Comparison of ENCODE assay signal across 1 cellular context in the genomic region with DNA sequence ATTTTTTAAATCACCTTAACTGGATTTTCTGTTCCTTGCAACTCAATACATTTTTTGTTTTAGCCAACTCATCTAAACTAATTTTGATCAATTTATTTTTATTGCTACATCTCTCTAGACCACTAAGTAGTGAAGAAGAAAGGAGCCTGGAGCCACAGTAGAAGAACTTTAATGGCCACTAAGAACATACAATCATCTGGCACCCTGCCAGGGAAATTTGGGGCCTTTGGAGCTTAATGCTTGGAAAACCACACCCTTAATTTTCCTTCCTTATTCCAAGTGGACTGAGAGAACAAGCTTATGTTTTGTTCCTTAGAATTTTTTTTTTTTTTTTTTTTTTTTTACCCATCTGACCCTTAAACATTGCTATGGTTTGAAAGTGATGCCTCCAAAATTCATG.
TF ChIP-seq lines count a peak whose summit lies in the region.

No MANE protein-coding gene starts in this region.

TF ChIP-seq in SK-N-SH, 30 proteins besides CTCF, POLR2A, EP300 and RAD21 (continued from another document):
- TF ChIP-seq, protein P1, sequence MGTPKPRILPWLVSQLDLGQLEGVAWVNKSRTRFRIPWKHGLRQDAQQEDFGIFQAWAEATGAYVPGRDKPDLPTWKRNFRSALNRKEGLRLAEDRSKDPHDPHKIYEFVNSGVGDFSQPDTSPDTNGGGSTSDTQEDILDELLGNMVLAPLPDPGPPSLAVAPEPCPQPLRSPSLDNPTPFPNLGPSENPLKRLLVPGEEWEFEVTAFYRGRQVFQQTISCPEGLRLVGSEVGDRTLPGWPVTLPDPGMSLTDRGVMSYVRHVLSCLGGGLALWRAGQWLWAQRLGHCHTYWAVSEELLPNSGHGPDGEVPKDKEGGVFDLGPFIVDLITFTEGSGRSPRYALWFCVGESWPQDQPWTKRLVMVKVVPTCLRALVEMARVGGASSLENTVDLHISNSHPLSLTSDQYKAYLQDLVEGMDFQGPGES (IDR thresholded peaks at IDR 0.05; ENCODE audit: low read depth, low read length), result no peak
- TF ChIP-seq USF2 (IDR thresholded peaks at IDR 0.05; ENCODE audit: borderline replicate concordance, low read depth, low read length), result no peak
- TF ChIP-seq POLR2AphosphoS5 (IDR thresholded peaks at IDR 0.05; ENCODE audit: low read depth, low read length), result no peak
- no peak for TF ChIP-seq FOSL2 (IDR thresholded peaks at IDR 0.05; ENCODE audit: borderline replicate concordance, low read depth)
